9 cellular contexts compared by ENCODE assay signal in genomic region chr3:63960048-63960711, GRCh38. TPM values are rescaled to one million over a fixed set of nuclear protein-coding genes. Genes with fewer than 3 reads are reported as not detected.
A peak's percentile ranks its signal among the peaks of the same experiment; 100 is the strongest.
DNase-seq lines count a peak whose midpoint lies in the region; ATAC-seq and TF ChIP-seq lines count a peak whose summit lies in the region.
"Had no signal": no experiment of that assay in that cellular context is flagged by ENCODE, and none has a peak within 500 bp of the region (broad histone marks: within the 10 kb centered on the region; RNA-seq: fewer than 3 reads in every experiment).

No MANE protein-coding gene starts in this region.

- H3K4me3 ChIP-seq in lower lobe of right lung = peak overlapping the region; percentile 19
- H3K4me3 ChIP-seq in urinary bladder (ENCODE audit: low read depth, low read length) = peak overlapping the region; percentile 43

- intact Hi-C loops in MCF 10A (cut with micrococcal nuclease) = loop anchor here (2.0 to 5.0 kb wide), 2 partner anchors 48 to 63 kb away; partner anchors contain the start of genes PSMD6 and SCAANT1
- intact Hi-C loops in lower lobe of right lung (cut with DNase I) = no loop called here
- intact Hi-C loops in posterior vena cava (cut with DNase I) = no loop called here

- no TSS peak for BruUV-seq in MCF 10A (replicated peaks; lab: Mats Ljungman, UMichigan)

- H3K4me3 Mint-ChIP-seq in MCF 10A (ENCODE audit: unreplicated experiment) = peak overlapping the region; percentile 77

- peak overlapping the region; percentile 3 for H3K27ac ChIP-seq in lower lobe of right lung
- peak overlapping the region; percentile 32 for H3K27ac ChIP-seq in urinary bladder (ENCODE audit: low read depth)

- no peaks in the 10 kb centered on the region for H3K36me3 ChIP-seq in lower lobe of right lung
- peaks cover 2% of the 10 kb centered on the region for H3K36me3 ChIP-seq in urinary bladder (ENCODE audit: insufficient read depth)

- H3K27me3 Mint-ChIP-seq in MCF 10A (ENCODE audit: insufficient read depth, unreplicated experiment) = no peaks in the 10 kb centered on the region

- TF ChIP-seq CTCF in MCF 10A (IDR thresholded peaks at IDR 0.05; ENCODE audit: unreplicated experiment) = no peak
- TF ChIP-seq CTCF in lower lobe of right lung (IDR thresholded peaks at IDR 0.05) = no peak

- peak in 1 of 2 donors; percentile 27 for ATAC-seq in lower lobe of right lung
- no peak for ATAC-seq in HG02798 (IDR thresholded peaks at IDR 0.05; ENCODE audit: poor library complexity, unreplicated experiment)

- H3K4me1 ChIP-seq in lower lobe of right lung (peaks cover 48% of the 10 kb centered on the region), urinary bladder (ENCODE audit: insufficient read depth) (no peaks in the 10 kb centered on the region)

- H3K4me1 Mint-ChIP-seq in MCF 10A (ENCODE audit: insufficient read depth, unreplicated experiment) = peaks cover 11% of the 10 kb centered on the region

- H3K9me3 Mint-ChIP-seq in MCF 10A (ENCODE audit: unreplicated experiment) = no peaks in the 10 kb centered on the region

- H3K9me3 ChIP-seq in lower lobe of right lung = no peaks in the 10 kb centered on the region

- peak overlapping the region; percentile 84 for H3K27ac Mint-ChIP-seq in MCF 10A (ENCODE audit: low read depth, unreplicated experiment)

- no peaks in the 10 kb centered on the region for H3K27me3 ChIP-seq in lower lobe of right lung (ENCODE audit: low read depth)

- 16% methylated on average over 6 of the region's 6 CpGs for WGBS in urinary bladder

- peaks cover 16% of the 10 kb centered on the region for H3K36me3 Mint-ChIP-seq in MCF 10A (ENCODE audit: insufficient read depth, unreplicated experiment)

- POLR2A ChIA-PET in MCF 10A (lab: Yijun Ruan, JAX) = interaction anchor here (0.6 to 13.2 kb wide), 13 partner anchors 9 to 61 kb away, joined by 3 to 283 read pairs (median 5); partner anchors contain the start of gene SCAANT1

- DNase-seq in NCI-H748 (lab: John Stamatoyannopoulos, UW; ENCODE audit: unreplicated experiment) = peak; percentile 33
- no peak for DNase-seq in NCI-H748 treated with DMSO at 0.1 percent for 48 hours (lab: John Stamatoyannopoulos, UW)
- DNase-seq in MV-4-11 (lab: John Stamatoyannopoulos, UW) = peak; percentile 44
- peak; percentile 78 for DNase-seq in MCF 10A (ENCODE audit: unreplicated experiment)
- no peak for DNase-seq in lower lobe of right lung
- DNase-seq in posterior vena cava (ENCODE audit: low spot score) = no peak

- CTCF ChIA-PET in MCF 10A (lab: Yijun Ruan, JAX) = interaction anchor here (0.6 to 15.7 kb wide), 18 partner anchors 9 to 530 kb away, joined by 3 to 359 read pairs (median 4); partner anchors contain the start of gene PSMD6

RNA-seq across cellular contexts. Expression of gene SCAANT1, which starts 48.0 kb away (rescaled TPM):
- total RNA-seq in MCF 10A (2022) (not detected in 2 replicates), lower lobe of right lung (not detected), urinary bladder (not detected), posterior vena cava (not detected)
- polyA plus RNA-seq in urinary bladder = not detected
- polyA plus RNA-seq: BJ had no signal

Comparison
In these comparisons a context has a peak if more than half of its experiments do, and no peak if none do; other contexts are left out.
1. DNase-seq: peak in NCI-H748 (single experiment), MV-4-11 (single experiment) and MCF 10A (single experiment); none in NCI-H748 treated with DMSO at 0.1 percent for 48 hours (single experiment), lower lobe of right lung (single experiment) and posterior vena cava (single experiment).